In the genomic region with DNA sequence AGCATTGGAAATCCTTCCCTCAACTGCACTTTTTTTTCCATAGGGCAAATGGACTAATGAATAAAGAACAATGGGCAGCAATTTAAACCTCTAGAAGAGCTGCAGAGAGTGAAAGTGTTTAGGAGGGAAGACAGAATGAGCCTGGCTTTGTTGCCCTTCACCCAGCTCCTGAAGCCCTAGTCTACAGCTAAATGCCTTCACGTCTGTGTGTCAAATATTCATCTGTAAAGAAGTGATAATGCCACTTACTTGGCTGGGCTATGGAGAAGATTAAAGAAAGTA, we compare ENCODE assay signal across 1 cellular context.
TF ChIP-seq lines count a peak whose summit lies in the region.

No MANE protein-coding gene starts in this region.

TF ChIP-seq in SK-N-SH treated with all-trans-retinoic acid at 6 μM for 48 hours, 23 proteins besides CTCF, POLR2A, EP300 and RAD21 (continued from another document):
- TF ChIP-seq, protein P1, sequence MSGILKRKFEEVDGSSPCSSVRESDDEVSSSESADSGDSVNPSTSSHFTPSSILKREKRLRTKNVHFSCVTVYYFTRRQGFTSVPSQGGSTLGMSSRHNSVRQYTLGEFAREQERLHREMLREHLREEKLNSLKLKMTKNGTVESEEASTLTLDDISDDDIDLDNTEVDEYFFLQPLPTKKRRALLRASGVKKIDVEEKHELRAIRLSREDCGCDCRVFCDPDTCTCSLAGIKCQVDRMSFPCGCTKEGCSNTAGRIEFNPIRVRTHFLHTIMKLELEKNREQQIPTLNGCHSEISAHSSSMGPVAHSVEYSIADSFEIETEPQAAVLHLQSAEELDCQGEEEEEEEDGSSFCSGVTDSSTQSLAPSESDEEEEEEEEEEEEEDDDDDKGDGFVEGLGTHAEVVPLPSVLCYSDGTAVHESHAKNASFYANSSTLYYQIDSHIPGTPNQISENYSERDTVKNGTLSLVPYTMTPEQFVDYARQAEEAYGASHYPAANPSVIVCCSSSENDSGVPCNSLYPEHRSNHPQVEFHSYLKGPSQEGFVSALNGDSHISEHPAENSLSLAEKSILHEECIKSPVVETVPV (CRISPR knock-in tag; IDR thresholded peaks at IDR 0.05) = no peak
- no peak for TF ChIP-seq PATZ1 (CRISPR knock-in tag; IDR thresholded peaks at IDR 0.05; ENCODE audit: borderline replicate concordance)
- no peak for TF ChIP-seq ZFP30 (CRISPR knock-in tag; IDR thresholded peaks at IDR 0.05)
TF ChIP-seq in SK-N-SH treated with all-trans-retinoic acid at 6 μM for 48 hours: peak in this region for 0.
